Comparison of ENCODE assay signal across 1 cellular context in the genomic region with DNA sequence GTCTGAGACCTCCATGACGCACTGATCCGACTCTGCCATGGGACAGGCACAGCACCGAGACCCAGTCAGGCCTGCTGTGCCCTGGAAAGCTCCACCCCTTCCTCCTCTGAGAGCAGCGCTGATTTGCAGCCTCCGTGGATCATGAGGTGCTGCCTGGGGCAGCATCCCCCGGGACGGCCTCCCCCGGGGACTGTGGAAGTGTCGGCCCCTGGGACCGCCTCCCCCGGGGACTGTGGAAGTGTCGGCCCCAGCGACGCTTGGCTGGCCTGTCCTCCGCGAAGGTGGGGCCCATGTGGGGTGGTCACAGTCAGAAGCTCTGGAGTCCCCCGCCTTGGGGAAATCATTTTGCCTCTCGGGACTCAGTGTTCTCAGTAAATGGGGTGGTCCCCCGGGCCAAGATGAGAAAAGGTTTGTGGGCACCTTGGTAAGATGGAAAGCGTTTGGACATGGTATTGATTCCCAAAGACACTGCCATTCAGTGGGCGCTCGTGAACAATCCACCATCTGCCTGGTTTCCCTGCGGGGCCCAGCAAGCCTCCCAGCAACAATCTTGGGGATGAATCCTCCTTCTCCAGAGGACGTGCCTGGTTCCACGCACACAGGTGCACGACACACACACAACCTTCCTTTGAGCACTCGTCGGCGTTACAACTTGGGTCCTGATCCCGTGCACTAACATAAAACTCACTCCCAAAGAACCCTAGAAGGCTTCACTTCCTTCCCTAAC.
TF ChIP-seq lines count a peak whose summit lies in the region.

No MANE protein-coding gene starts in this region.

TF ChIP-seq in GM12878, 131 proteins besides CTCF, POLR2A, EP300 and RAD21:
- no peak for TF ChIP-seq NR2C1 (IDR thresholded peaks at IDR 0.05)
- TF ChIP-seq, protein P1, sequence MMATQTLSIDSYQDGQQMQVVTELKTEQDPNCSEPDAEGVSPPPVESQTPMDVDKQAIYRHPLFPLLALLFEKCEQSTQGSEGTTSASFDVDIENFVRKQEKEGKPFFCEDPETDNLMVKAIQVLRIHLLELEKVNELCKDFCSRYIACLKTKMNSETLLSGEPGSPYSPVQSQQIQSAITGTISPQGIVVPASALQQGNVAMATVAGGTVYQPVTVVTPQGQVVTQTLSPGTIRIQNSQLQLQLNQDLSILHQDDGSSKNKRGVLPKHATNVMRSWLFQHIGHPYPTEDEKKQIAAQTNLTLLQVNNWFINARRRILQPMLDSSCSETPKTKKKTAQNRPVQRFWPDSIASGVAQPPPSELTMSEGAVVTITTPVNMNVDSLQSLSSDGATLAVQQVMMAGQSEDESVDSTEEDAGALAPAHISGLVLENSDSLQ (IDR thresholded peaks at IDR 0.05), result no peak
- TF ChIP-seq, protein P2, sequence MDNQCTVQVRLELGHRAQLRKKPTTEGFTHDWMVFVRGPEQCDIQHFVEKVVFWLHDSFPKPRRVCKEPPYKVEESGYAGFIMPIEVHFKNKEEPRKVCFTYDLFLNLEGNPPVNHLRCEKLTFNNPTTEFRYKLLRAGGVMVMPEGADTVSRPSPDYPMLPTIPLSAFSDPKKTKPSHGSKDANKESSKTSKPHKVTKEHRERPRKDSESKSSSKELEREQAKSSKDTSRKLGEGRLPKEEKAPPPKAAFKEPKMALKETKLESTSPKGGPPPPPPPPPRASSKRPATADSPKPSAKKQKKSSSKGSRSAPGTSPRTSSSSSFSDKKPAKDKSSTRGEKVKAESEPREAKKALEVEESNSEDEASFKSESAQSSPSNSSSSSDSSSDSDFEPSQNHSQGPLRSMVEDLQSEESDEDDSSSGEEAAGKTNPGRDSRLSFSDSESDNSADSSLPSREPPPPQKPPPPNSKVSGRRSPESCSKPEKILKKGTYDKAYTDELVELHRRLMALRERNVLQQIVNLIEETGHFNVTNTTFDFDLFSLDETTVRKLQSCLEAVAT (IDR thresholded peaks at IDR 0.05), result no peak
- TF ChIP-seq, protein P3, sequence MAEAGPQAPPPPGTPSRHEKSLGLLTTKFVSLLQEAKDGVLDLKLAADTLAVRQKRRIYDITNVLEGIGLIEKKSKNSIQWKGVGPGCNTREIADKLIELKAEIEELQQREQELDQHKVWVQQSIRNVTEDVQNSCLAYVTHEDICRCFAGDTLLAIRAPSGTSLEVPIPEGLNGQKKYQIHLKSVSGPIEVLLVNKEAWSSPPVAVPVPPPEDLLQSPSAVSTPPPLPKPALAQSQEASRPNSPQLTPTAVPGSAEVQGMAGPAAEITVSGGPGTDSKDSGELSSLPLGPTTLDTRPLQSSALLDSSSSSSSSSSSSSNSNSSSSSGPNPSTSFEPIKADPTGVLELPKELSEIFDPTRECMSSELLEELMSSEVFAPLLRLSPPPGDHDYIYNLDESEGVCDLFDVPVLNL (IDR thresholded peaks at IDR 0.05; ENCODE audit: low read depth, low read length), result no peak
- TF ChIP-seq MEF2B (IDR thresholded peaks at IDR 0.05; ENCODE audit: partially characterized antibody, poor library complexity, severe bottlenecking), result peak; percentile 25
- no peak for TF ChIP-seq FOXK2 (IDR thresholded peaks at IDR 0.05)
- no peak for TF ChIP-seq RFX5 (IDR thresholded peaks at IDR 0.05; ENCODE audit: low read depth, low read length)
